8 cellular contexts compared by ENCODE assay signal in the genomic region with DNA sequence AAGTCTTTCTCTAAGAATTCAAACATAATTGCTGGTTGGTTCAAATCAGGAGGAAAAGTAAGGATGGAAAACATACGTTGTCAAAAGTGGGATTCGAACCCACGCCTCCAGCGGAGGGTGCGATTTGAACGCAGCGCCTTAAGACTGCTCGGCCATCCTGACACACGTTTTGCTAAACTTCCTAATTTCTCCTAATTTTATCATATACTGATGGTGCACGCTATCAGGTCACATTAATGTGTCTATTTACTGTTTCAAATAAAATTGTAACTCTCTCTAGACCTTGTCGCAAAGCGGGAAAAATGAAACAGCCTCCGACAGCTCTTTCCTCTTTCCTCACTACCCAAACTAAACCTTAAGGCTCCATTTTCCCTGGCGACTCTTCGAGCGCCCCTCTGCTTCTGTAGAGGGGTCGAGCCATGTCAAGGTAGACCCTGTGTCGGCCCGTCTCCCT. TPM values are rescaled to one million over a fixed set of nuclear protein-coding genes. Genes with fewer than 3 reads are reported as not detected.
DNase-seq lines count a peak whose midpoint lies in the region; ATAC-seq and TF ChIP-seq lines count a peak whose summit lies in the region.
"Not testable (repeated sequence)": the region's sequence is repeated elsewhere in the genome, so short reads cannot be mapped to it uniquely, and the experiment has no call there.

No MANE protein-coding gene starts in this region.

- peak overlapping the region; percentile 75 to 79 for H3K27ac ChIP-seq in coronary artery
- H3K27ac ChIP-seq in iPS-18a (ENCODE audit: low read length): not testable (repeated sequence)
- peak overlapping the region; percentile 72 to 76 for H3K27ac ChIP-seq in tibial artery

- not testable (repeated sequence) for H3K9me3 Mint-ChIP-seq in activated CD4-positive, alpha-beta T cell treated with anti-CD3 and anti-CD28 coated beads, Interleukin-2, amount 10 ng/mL, durations not matched to agents 24 days and 14 days

- not testable (repeated sequence) for H3K36me3 ChIP-seq in iPS-18a (ENCODE audit: control insufficient read depth, low read depth, low read length); neuron (ENCODE audit: insufficient read depth, low read length); tibial artery

- peak overlapping the region; percentile 17 for H3K9ac ChIP-seq in iPS-18a (ENCODE audit: low read length)

- H2AFZ ChIP-seq in neuron (ENCODE audit: low read depth, low read length): peak overlapping the region; percentile 8

- not testable (repeated sequence) for H3K4me1 ChIP-seq in iPS-18a (ENCODE audit: control insufficient read depth, low read depth, low read length); neuron (ENCODE audit: insufficient read depth, low read length); tibial artery

- peaks cover 15% of the 10 kb centered on the region for H3K4me1 Mint-ChIP-seq in activated CD4-positive, alpha-beta T cell treated with anti-CD3 and anti-CD28 coated beads, Interleukin-2, amount 10 ng/mL, durations not matched to agents 24 days and 14 days

- peak overlapping the region; percentile 92 for H3K27ac Mint-ChIP-seq in activated CD4-positive, alpha-beta T cell treated with anti-CD3 and anti-CD28 coated beads, Interleukin-2, amount 10 ng/mL, durations not matched to agents 24 days and 14 days

- ATAC-seq in HG03039 (IDR thresholded peaks at IDR 0.05; ENCODE audit: unreplicated experiment): peak; percentile 1

- peak overlapping the region; percentile 94 for H3K4me3 Mint-ChIP-seq in activated CD4-positive, alpha-beta T cell treated with anti-CD3 and anti-CD28 coated beads, Interleukin-2, amount 10 ng/mL, durations not matched to agents 24 days and 14 days

- H3K27me3 ChIP-seq in iPS-18a (ENCODE audit: control insufficient read depth, insufficient read depth, low read length); neuron (ENCODE audit: insufficient read depth, low read length); tibial artery: not testable (repeated sequence)

- H3K36me3 Mint-ChIP-seq in activated CD4-positive, alpha-beta T cell treated with anti-CD3 and anti-CD28 coated beads, Interleukin-2, amount 10 ng/mL, durations not matched to agents 24 days and 14 days (ENCODE audit: low read depth): not testable (repeated sequence)

- peak overlapping the region; percentile 62 for H3K4me3 ChIP-seq in coronary artery
- peak overlapping the region; percentile 74 for H3K4me3 ChIP-seq in iPS-18a (ENCODE audit: low read length)
- H3K4me3 ChIP-seq in neuron (ENCODE audit: low read length): peak overlapping the region; percentile 60
- peak overlapping the region; percentile 48 to 53 for H3K4me3 ChIP-seq in tibial artery

- DNase-seq in Daoy (ENCODE audit: low read depth) (peak; percentile 41), NCI-H748 treated with DMSO at 0.1 percent for 48 hours (lab: John Stamatoyannopoulos, UW) (peak; percentile 70), tibial artery (peak in 1 of 2 donors; percentile 27)
- DNase-seq in activated CD4-positive, alpha-beta T cell treated with anti-CD3 and anti-CD28 coated beads, Interleukin-2, amount 10 ng/mL, durations not matched to agents 24 days and 14 days; coronary artery (ENCODE audit: low spot score): not testable (repeated sequence)

- not testable (repeated sequence) for H3K9me3 ChIP-seq in iPS-18a (ENCODE audit: control insufficient read depth, low read depth, low read length); neuron (ENCODE audit: low read length); tibial artery

- H3K27me3 Mint-ChIP-seq in activated CD4-positive, alpha-beta T cell treated with anti-CD3 and anti-CD28 coated beads, Interleukin-2, amount 10 ng/mL, durations not matched to agents 24 days and 14 days: peaks cover 24% of the 10 kb centered on the region

- TF ChIP-seq CTCF in coronary artery (IDR thresholded peaks at IDR 0.05); tibial artery (IDR thresholded peaks at IDR 0.05): not testable (repeated sequence)

- intact Hi-C loops in activated CD4-positive, alpha-beta T cell treated with anti-CD3 and anti-CD28 coated beads, Interleukin-2, amount 10 ng/mL, durations not matched to agents 24 days and 14 days (cut with micrococcal nuclease): loop anchor here (1.0 kb wide), 2 partner anchors 9 to 72 kb away; no protein-coding TSS in a partner anchor
- intact Hi-C loops in tibial artery (cut with DNase I; ENCODE audit: low total_unique reads): loop anchor here (10.0 kb wide), 1 partner anchor 87 kb away; a partner anchor contains a TSS

RNA-seq across cellular contexts. Expression of a gene that starts 19.1 kb away (rescaled TPM):
- not detected in 2 replicates for total RNA-seq in Daoy (2014; rRNA removed; shearing (Covaris generic))
- not detected in 2 replicates for total RNA-seq in activated CD4-positive, alpha-beta T cell treated with anti-CD3 and anti-CD28 coated beads, Interleukin-2, amount 10 ng/mL, durations not matched to agents 24 days and 14 days

RNA-seq across cellular contexts. Expression of a gene that starts 51.0 kb away (rescaled TPM):
- not detected in 2 replicates for total RNA-seq in Daoy (2014; rRNA removed; shearing (Covaris generic))
- not detected in 2 replicates for total RNA-seq in activated CD4-positive, alpha-beta T cell treated with anti-CD3 and anti-CD28 coated beads, Interleukin-2, amount 10 ng/mL, durations not matched to agents 24 days and 14 days
